In the genomic region with DNA sequence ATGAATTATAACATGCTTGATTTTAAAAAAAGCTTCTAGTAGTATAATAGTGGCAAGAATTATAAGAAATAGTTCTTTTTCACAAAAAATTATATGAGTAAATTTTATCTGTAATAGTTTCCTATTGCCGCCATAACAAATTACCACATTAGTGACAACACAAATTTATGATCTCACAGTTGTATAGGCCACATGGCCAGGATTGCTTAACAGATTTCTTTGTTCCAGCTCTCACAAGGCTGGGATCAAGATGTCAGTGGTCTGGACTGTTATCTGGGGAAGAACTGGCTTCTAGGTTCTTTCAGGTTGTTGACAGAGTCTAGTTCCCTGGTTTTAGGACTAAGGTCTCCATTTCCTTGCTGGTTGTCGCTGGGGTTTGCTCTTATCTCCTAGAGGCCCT, we compare ENCODE assay signal across 22 cellular contexts.
DNase-seq lines count a peak whose midpoint lies in the region; ATAC-seq and TF ChIP-seq lines count a peak whose summit lies in the region.
"Had no signal": no experiment of that assay in that cellular context is flagged by ENCODE, and none has a peak within 500 bp of the region (broad histone marks: within the 10 kb centered on the region; RNA-seq: fewer than 3 reads in every experiment).

No MANE protein-coding gene starts in this region.

- peaks cover 2% of the 10 kb centered on the region for H3K36me3 Mint-ChIP-seq in mesothelial cell of epicardium
- no peaks in the 10 kb centered on the region for H3K36me3 Mint-ChIP-seq in natural killer cell

- H3K27me3 ChIP-seq in H7 (ENCODE audit: control insufficient read depth, insufficient read depth, low read length), result no peaks in the 10 kb centered on the region
- H3K27me3 ChIP-seq: BLaER1 had no signal

- H3K9me3 Mint-ChIP-seq in mesothelial cell of epicardium (no peaks in the 10 kb centered on the region), natural killer cell (peaks cover 0 to 2% of the 10 kb centered on the region in 2 donors)
- H3K9me3 Mint-ChIP-seq: CD4-positive, alpha-beta T cell had no signal

- H3K4me3 Mint-ChIP-seq in mesothelial cell of epicardium, result no peak overlapping the region
- no peak overlapping the region for H3K4me3 Mint-ChIP-seq in natural killer cell
- H3K4me3 Mint-ChIP-seq: CD4-positive, alpha-beta T cell had no signal

- H3K27me3 Mint-ChIP-seq in mesothelial cell of epicardium (ENCODE audit: low read depth) (no peaks in the 10 kb centered on the region), natural killer cell (ENCODE audit: low read depth in 2 of 2) (no peaks in the 10 kb centered on the region)
- H3K27me3 Mint-ChIP-seq: CD4-positive, alpha-beta T cell had no signal

- no peak for ATAC-seq in natural killer cell
- ATAC-seq: HCT116, Panc1 had no signal

- TF ChIP-seq CTCF in fibroblast of mammary gland (conservative IDR thresholded peaks at IDR 0.05; ENCODE audit: control insufficient read depth, insufficient read depth, low read depth, low read length) (no peak), mesothelial cell of epicardium (IDR thresholded peaks at IDR 0.05; ENCODE audit: unreplicated experiment) (no peak), natural killer cell (IDR thresholded peaks at IDR 0.05) (no peak)

- intact Hi-C loops in natural killer cell (cut with micrococcal nuclease), result no loop called here

- H3K4me1 Mint-ChIP-seq in mesothelial cell of epicardium (peaks cover 47% of the 10 kb centered on the region), natural killer cell (no peaks in the 10 kb centered on the region)

- H3K36me3 ChIP-seq in H7 (replicated peaks; ENCODE audit: control insufficient read depth, insufficient read depth, low read length), result no peaks in the 10 kb centered on the region
- H3K36me3 ChIP-seq: BLaER1 had no signal

- DNase-seq in NCI-H82 (lab: John Stamatoyannopoulos, UW) (peak; percentile 38), NCI-H82 treated with DMSO at 0.1 percent for 48 hours (lab: John Stamatoyannopoulos, UW; ENCODE audit: unreplicated experiment) (no peak), fibroblast of mammary gland (ENCODE audit: low read depth) (peak; percentile 10), mesothelial cell of epicardium (ENCODE audit: low spot score in 2 of 2, unreplicated experiment in 2 of 2) (no peak), activated T-cell treated with anti-CD3 and anti-CD28 coated beads for 4 hours (no peak), GM19240 (ENCODE audit: insufficient read length, low spot score) (no peak), natural killer cell (no peak), H7 (no peak)
- DNase-seq: ACHN; Caco-2; CD4-positive, alpha-beta T cell; GDM1; GOT3; IMR-90; NCI-H1092 treated with DMSO at 0.1 percent for 48 hours; NCI-H1436 treated with DMSO at 0.1 percent for 48 hours; NCI-H1930; NCI-H69; SIG-M5 had no signal

- H3K27ac Mint-ChIP-seq in mesothelial cell of epicardium, result peak overlapping the region; percentile 65
- H3K27ac Mint-ChIP-seq in natural killer cell, result no peak overlapping the region
- H3K27ac Mint-ChIP-seq: CD4-positive, alpha-beta T cell had no signal

- H3K4me3 ChIP-seq in fibroblast of mammary gland (ENCODE audit: control insufficient read depth, low read depth, low read length) (no peak overlapping the region), H7 (ENCODE audit: insufficient read depth, low read depth, low read length) (no peak overlapping the region)
- H3K4me3 ChIP-seq: BLaER1 had no signal

Comparison
In these comparisons a context has a peak if more than half of its experiments do, and no peak if none do; other contexts are left out.
1. DNase-seq: peak in NCI-H82 (single experiment) and fibroblast of mammary gland (single experiment); none in NCI-H82 treated with DMSO at 0.1 percent for 48 hours (single experiment), mesothelial cell of epicardium (0 of 2), activated T-cell treated with anti-CD3 and anti-CD28 coated beads for 4 hours (single experiment), GM19240 (single experiment), natural killer cell (single experiment) and H7 (single experiment).